Comparison of ENCODE assay signal across 1 cellular context in the genomic region with DNA sequence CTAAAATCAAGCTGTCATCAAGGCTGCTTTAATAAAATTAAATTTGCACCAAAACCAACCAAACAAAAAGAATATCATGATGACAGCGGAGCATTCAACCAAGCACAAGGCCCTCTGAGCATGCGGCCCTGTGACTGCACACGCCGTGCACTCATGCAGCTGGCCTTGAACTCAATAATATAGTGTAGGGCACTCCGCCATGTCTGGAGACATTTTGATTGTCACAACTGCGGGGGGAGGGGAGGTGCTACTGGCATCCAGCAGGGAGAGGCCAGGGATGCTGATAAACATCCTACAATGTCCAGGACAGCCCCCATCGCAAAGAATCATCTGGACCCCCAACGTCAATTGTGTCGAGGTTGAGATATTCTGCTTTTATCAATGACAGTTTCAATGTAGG.
TF ChIP-seq lines count a peak whose summit lies in the region.

No MANE protein-coding gene starts in this region.

TF ChIP-seq in HepG2, 621 proteins besides CTCF, POLR2A, EP300 and RAD21:
- TF ChIP-seq YY1 (IDR thresholded peaks at IDR 0.05; ENCODE audit: insufficient read depth, insufficient replicate concordance, low read depth, low read length) (peak; percentile 20), GABPB1 (CRISPR knock-in tag; IDR thresholded peaks at IDR 0.05) (no peak), TARDBP (CRISPR knock-in tag; IDR thresholded peaks at IDR 0.05) (no peak), SALL1 (CRISPR knock-in tag; IDR thresholded peaks at IDR 0.05) (peak; percentile 15; the same call in 1 of the 2 replicates), HHEX (CRISPR knock-in tag; IDR thresholded peaks at IDR 0.05) (no peak), CREB1 (IDR thresholded peaks at IDR 0.05) (0 out of 2 replicates have a peak, but pooled peaks have one; percentile 6), CREB1 (CRISPR knock-in tag; IDR thresholded peaks at IDR 0.05) (no peak)
- TF ChIP-seq, protein P1, sequence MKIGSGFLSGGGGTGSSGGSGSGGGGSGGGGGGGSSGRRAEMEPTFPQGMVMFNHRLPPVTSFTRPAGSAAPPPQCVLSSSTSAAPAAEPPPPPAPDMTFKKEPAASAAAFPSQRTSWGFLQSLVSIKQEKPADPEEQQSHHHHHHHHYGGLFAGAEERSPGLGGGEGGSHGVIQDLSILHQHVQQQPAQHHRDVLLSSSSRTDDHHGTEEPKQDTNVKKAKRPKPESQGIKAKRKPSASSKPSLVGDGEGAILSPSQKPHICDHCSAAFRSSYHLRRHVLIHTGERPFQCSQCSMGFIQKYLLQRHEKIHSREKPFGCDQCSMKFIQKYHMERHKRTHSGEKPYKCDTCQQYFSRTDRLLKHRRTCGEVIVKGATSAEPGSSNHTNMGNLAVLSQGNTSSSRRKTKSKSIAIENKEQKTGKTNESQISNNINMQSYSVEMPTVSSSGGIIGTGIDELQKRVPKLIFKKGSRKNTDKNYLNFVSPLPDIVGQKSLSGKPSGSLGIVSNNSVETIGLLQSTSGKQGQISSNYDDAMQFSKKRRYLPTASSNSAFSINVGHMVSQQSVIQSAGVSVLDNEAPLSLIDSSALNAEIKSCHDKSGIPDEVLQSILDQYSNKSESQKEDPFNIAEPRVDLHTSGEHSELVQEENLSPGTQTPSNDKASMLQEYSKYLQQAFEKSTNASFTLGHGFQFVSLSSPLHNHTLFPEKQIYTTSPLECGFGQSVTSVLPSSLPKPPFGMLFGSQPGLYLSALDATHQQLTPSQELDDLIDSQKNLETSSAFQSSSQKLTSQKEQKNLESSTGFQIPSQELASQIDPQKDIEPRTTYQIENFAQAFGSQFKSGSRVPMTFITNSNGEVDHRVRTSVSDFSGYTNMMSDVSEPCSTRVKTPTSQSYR (CRISPR knock-in tag; IDR thresholded peaks at IDR 0.05; ENCODE audit: borderline replicate concordance) = peak; percentile 34; the same call in 1 of the 2 replicates
